Comparison of ENCODE assay signal across 32 cellular contexts in the genomic region with DNA sequence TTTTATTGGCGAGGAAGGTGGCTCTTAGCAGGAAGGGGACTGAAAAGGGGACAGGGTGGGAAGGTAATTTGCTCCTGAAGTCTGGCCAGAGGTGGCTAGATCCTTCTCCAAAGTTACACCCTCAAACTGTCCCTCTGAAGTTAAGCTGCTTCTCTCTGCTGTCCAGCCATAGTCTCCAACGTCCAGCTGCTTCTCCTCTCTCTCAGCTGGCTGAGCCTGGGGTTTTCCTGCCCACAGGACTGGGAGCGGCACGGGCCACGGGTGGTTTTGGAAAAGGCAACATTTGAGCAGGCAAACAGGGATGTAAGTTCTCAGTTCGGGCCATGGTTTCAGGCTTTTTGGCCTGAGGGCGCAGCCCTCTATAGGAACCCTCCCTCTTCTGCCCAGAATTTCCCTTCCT.
"Had no signal": no experiment of that assay in that cellular context is flagged by ENCODE, and none has a peak within 500 bp of the region (broad histone marks: within the 10 kb centered on the region; RNA-seq: fewer than 3 reads in every experiment).

No MANE protein-coding gene starts in this region.

- ATAC-seq: activated CD8-positive, alpha-beta T cell treated with anti-CD3 and anti-CD28 coated beads for 36 hours; activated T-cell treated with anti-CD3 and anti-CD28 coated beads, Interleukin-2, amount 50 U/mL, for 72 hours; activated T-helper 17 cell treated with anti-CD3 and anti-CD28 coated beads, Interleukin-2, amount 50 U/mL, for 72 hours; Panc1 had no signal

- DNase-seq: activated CD4-positive, alpha-beta T cell treated with anti-CD3 and anti-CD28 coated beads for 1 hour; activated CD4-positive, alpha-beta T cell treated with anti-CD3 and anti-CD28 coated beads, Interleukin-2, amount 10 ng/mL, durations not matched to agents 24 days and 14 days; activated CD4-positive, alpha-beta T cell treated with anti-CD3 and anti-CD28 coated beads, Interleukin-2, amount 50 U/mL, for 4 hours; activated CD4-positive, CD25-positive, alpha-beta regulatory T cell; activated CD8-positive, alpha-beta T cell treated with anti-CD3 and anti-CD28 coated beads for 36 hours; activated effector memory CD4-positive, alpha-beta T cell treated with anti-CD3 and anti-CD28 coated beads, Interleukin-2, amount 50 U/mL, for 16 hours; activated naive CD4-positive, alpha-beta T cell; activated naive CD4-positive, alpha-beta T cell treated with anti-CD3 and anti-CD28 coated beads, Interleukin-2, amount 50 U/mL, for 16 hours; activated naive CD8-positive, alpha-beta T cell treated with anti-CD3 and anti-CD28 coated beads for 36 hours; activated T-cell treated with anti-CD3 and anti-CD28 coated beads, Interleukin-2, amount 50 U/mL, for 1 hour; activated T-cell treated with anti-CD3 and anti-CD28 coated beads, Interleukin-2, amount 50 U/mL, for 72 hours; amniotic stem cell; aorta; Kasumi-1; KG1; MG63; NCI-H1048; NCI-H1105 treated with DMSO at 0.1 percent for 48 hours; NCI-H1436; NCI-H1694; NCI-H1930; NCI-H2081 treated with DMSO at 0.1 percent for 48 hours; NCI-H345; NCI-H524 treated with DMSO at 0.1 percent for 48 hours; SHP77; SJCRH30; T1000; WERI-Rb-1 had no signal

- H3K4me1 ChIP-seq: SJCRH30 had no signal

- H3K36me3 ChIP-seq: cardiac muscle cell, MG63, SJCRH30, WERI-Rb-1 had no signal

- H3K27me3 ChIP-seq: cardiac muscle cell, MG63, SJCRH30 had no signal

- H3K27ac ChIP-seq: cardiac muscle cell, SJCRH30, SK-N-MC, WERI-Rb-1 had no signal

- H3K4me3 ChIP-seq: cardiac muscle cell, MG63, SJCRH30, SK-N-MC had no signal

- H3K9me3 ChIP-seq: MG63, SJCRH30 had no signal
